In the genomic region with DNA sequence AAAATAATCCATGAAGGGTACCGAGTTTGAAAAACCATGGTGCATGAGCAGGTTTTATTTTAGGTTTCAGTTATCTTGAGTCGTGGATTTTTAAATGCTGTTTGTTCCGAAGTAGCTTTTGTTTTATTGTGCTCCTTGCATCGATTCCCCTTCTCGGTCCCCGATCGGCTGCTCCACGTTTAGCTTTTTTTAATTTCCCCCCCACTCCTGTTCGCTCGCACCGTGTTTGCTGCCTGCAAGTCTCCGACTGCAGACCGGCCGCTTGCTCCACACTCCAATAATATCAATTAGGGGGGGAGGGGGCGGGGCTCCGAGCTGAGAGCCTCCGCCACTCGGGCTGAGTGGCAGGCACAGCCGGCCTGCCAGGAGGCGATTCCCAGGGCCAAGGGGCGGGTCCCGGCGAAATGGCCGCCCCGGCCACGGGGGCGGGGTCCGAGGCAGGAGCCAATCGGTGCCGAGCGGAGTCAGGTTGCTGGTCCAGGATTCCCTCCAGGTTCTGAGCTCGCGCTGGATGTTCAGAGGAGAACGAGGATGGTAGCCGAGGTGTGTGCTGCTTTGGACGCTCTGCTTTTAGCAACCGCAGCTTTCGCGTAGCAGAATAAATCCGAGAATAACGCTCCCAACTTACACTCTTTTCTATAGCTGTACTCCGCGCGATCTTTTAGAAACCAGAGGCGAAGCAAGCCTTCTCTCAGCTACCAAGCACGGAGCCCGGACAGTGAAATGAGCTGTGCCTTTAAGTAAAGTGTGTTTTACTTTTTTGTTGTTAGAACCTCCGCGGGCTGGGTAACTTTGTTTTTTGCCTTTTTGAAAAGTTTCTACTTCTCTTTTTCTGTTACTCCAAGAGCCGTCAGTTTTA, we compare ENCODE assay signal across 8 cellular contexts. TPM values are rescaled to one million over a fixed set of nuclear protein-coding genes. Genes with fewer than 3 reads are reported as not detected.
A peak's percentile ranks its signal among the peaks of the same experiment; 100 is the strongest.
DNase-seq lines count a peak whose midpoint lies in the region; ATAC-seq, FAIRE-seq and TF ChIP-seq lines count a peak whose summit lies in the region.

TSS of gene EPHA7 (minus strand) at position 256 of the 859 bp plus-strand sequence. CDS start at position 38, 218 bp downstream.

- intact Hi-C loops in CD14-positive monocyte (cut with micrococcal nuclease) (no loop called here), testis (cut with DNase I; ENCODE audit: low total_unique reads) (no loop called here)

- peaks cover 0 to 13% of the 10 kb centered on the region in 2 donors for H3K36me3 Mint-ChIP-seq in CD14-positive monocyte
- no peaks in the 10 kb centered on the region for H3K36me3 Mint-ChIP-seq in activated naive CD4-positive, alpha-beta T cell treated with anti-CD3 and anti-CD28 coated beads, Interleukin-2, amount 10 ng/mL, durations not matched to agents 7 days and 5 days
- H3K36me3 Mint-ChIP-seq in naive thymus-derived CD8-positive, alpha-beta T cell: no peaks in the 10 kb centered on the region

- H3K36me3 ChIP-seq in testis (ENCODE audit: low read depth, missing control alignments): no peaks in the 10 kb centered on the region

- TF ChIP-seq CTCF in CD14-positive monocyte (IDR thresholded peaks at IDR 0.05) (no peak), testis (IDR thresholded peaks at IDR 0.05) (no peak)

- no peak for FAIRE-seq in frontal cortex (lab: Jason Lieb, UNC)

- no peaks in the 10 kb centered on the region for H3K9me3 ChIP-seq in testis

- H3K27ac Mint-ChIP-seq in CD14-positive monocyte: no peak within 1 kb of the TSS
- no peak within 1 kb of the TSS for H3K27ac Mint-ChIP-seq in activated naive CD4-positive, alpha-beta T cell treated with anti-CD3 and anti-CD28 coated beads, Interleukin-2, amount 10 ng/mL, durations not matched to agents 7 days and 5 days
- peak within 1 kb of the TSS in 5 of 10 donors; percentile 33 to 79 (median 66) for H3K27ac Mint-ChIP-seq in naive thymus-derived CD8-positive, alpha-beta T cell

- no peaks in the 10 kb centered on the region for H3K27me3 ChIP-seq in testis

- peaks cover 0 to 21% (median 11%) of the 10 kb centered on the region in 7 donors for H3K9me3 Mint-ChIP-seq in CD14-positive monocyte
- no peaks in the 10 kb centered on the region for H3K9me3 Mint-ChIP-seq in activated naive CD4-positive, alpha-beta T cell treated with anti-CD3 and anti-CD28 coated beads, Interleukin-2, amount 10 ng/mL, durations not matched to agents 7 days and 5 days
- H3K9me3 Mint-ChIP-seq in naive thymus-derived CD8-positive, alpha-beta T cell: peaks cover 0 to 10% (median 0%) of the 10 kb centered on the region in 9 donors

- peak within 1 kb of the TSS; percentile 50 to 56 for H3K27ac ChIP-seq in testis

- peak within 1 kb of the TSS; percentile 81 to 94 for H3K4me3 Mint-ChIP-seq in CD14-positive monocyte
- H3K4me3 Mint-ChIP-seq in activated naive CD4-positive, alpha-beta T cell treated with anti-CD3 and anti-CD28 coated beads, Interleukin-2, amount 10 ng/mL, durations not matched to agents 7 days and 5 days: peak within 1 kb of the TSS; percentile 66
- H3K4me3 Mint-ChIP-seq in naive thymus-derived CD8-positive, alpha-beta T cell: peak within 1 kb of the TSS; percentile 74 to 90 (median 84)

- POLR2A ChIA-PET in naive thymus-derived CD8-positive, alpha-beta T cell (lab: Charles Lee): no interaction called here

- H3K4me1 Mint-ChIP-seq in CD14-positive monocyte: peaks cover 32% of the 10 kb centered on the region
- peaks cover 26% of the 10 kb centered on the region for H3K4me1 Mint-ChIP-seq in activated naive CD4-positive, alpha-beta T cell treated with anti-CD3 and anti-CD28 coated beads, Interleukin-2, amount 10 ng/mL, durations not matched to agents 7 days and 5 days
- H3K4me1 Mint-ChIP-seq in naive thymus-derived CD8-positive, alpha-beta T cell: peaks cover 2 to 29% (median 24%) of the 10 kb centered on the region in 4 donors

- H3K27me3 Mint-ChIP-seq in CD14-positive monocyte (ENCODE audit: low read depth in 3 of 3): peaks cover 63 to 75% (median 71%) of the 10 kb centered on the region in 3 donors
- peaks cover 59% of the 10 kb centered on the region for H3K27me3 Mint-ChIP-seq in activated naive CD4-positive, alpha-beta T cell treated with anti-CD3 and anti-CD28 coated beads, Interleukin-2, amount 10 ng/mL, durations not matched to agents 7 days and 5 days
- peaks cover 12 to 60% (median 46%) of the 10 kb centered on the region in 5 donors for H3K27me3 Mint-ChIP-seq in naive thymus-derived CD8-positive, alpha-beta T cell

- H3K4me3 ChIP-seq in testis: peak within 1 kb of the TSS; percentile 59 to 62

- H3K4me1 ChIP-seq in testis: peaks cover 10% of the 10 kb centered on the region

- CTCF ChIA-PET in activated naive CD4-positive, alpha-beta T cell treated with anti-CD3 and anti-CD28 coated beads, Interleukin-2, amount 10 ng/mL, durations not matched to agents 7 days and 5 days (lab: Charles Lee): no interaction called here

- DNase-seq in CD14-positive monocyte (ENCODE audit: low spot score) (no peak), NCI-H446 (lab: John Stamatoyannopoulos, UW) (peak; percentile 94 to 97), frontal cortex (ENCODE audit: low spot score in 2 of 2) (peak; percentile 91 to 93), testis (peak; percentile 98)
- peak; percentile 47 for DNase-seq in activated naive CD4-positive, alpha-beta T cell treated with anti-CD3 and anti-CD28 coated beads, Interleukin-2, amount 10 ng/mL, durations not matched to agents 7 days and 5 days
- DNase-seq in naive thymus-derived CD8-positive, alpha-beta T cell: peak in 5 of 10 donors; percentile 9 to 30 (median 18)

- TF ChIP-seq POLR2A in testis (IDR thresholded peaks at IDR 0.05): no peak

- WGBS in testis, 2 donors: 0 to 1% methylated on average over 49 to 50 of the region's 50 CpGs

- ATAC-seq in GM19328 (IDR thresholded peaks at IDR 0.05; ENCODE audit: unreplicated experiment) (peak; percentile 82), HG03378 (IDR thresholded peaks at IDR 0.05; ENCODE audit: unreplicated experiment) (peak; percentile 72)
- peak; percentile 58 to 59 for ATAC-seq in naive thymus-derived CD8-positive, alpha-beta T cell

RNA-seq across cellular contexts. Expression of gene EPHA7, which starts in this region (rescaled TPM):
- polyA plus RNA-seq in CD14-positive monocyte: not detected
- total RNA-seq in frontal cortex: 65.6 TPM
- not detected for total RNA-seq in naive thymus-derived CD8-positive, alpha-beta T cell
- not detected for polyA plus RNA-seq in naive thymus-derived CD8-positive, alpha-beta T cell
- 1 to 10 TPM; 4.8 to 7.2 TPM for total RNA-seq in testis
- polyA plus RNA-seq in testis (ENCODE audit: insufficient read depth, low read depth, low replicate concordance): 3.4 TPM

Comparison
In these comparisons a context has a peak if more than half of its experiments do, and no peak if none do; other contexts are left out.
1. RNA of gene EPHA7 (total RNA-seq): 65.6 TPM in frontal cortex (single experiment) and 4.8 to 7.2 TPM in testis; not detected in naive thymus-derived CD8-positive, alpha-beta T cell; every median in the first group is over 4 times any median in the second.
2. Peak in ATAC-seq in naive thymus-derived CD8-positive, alpha-beta T cell; RNA of the gene not detected or under 1 TPM.
3. Peak in every context shown above with its lines, with median percentiles within 50 percentile points of each other: H3K4me3 Mint-ChIP-seq and ATAC-seq.